8 cellular contexts compared by ENCODE assay signal in the genomic region with DNA sequence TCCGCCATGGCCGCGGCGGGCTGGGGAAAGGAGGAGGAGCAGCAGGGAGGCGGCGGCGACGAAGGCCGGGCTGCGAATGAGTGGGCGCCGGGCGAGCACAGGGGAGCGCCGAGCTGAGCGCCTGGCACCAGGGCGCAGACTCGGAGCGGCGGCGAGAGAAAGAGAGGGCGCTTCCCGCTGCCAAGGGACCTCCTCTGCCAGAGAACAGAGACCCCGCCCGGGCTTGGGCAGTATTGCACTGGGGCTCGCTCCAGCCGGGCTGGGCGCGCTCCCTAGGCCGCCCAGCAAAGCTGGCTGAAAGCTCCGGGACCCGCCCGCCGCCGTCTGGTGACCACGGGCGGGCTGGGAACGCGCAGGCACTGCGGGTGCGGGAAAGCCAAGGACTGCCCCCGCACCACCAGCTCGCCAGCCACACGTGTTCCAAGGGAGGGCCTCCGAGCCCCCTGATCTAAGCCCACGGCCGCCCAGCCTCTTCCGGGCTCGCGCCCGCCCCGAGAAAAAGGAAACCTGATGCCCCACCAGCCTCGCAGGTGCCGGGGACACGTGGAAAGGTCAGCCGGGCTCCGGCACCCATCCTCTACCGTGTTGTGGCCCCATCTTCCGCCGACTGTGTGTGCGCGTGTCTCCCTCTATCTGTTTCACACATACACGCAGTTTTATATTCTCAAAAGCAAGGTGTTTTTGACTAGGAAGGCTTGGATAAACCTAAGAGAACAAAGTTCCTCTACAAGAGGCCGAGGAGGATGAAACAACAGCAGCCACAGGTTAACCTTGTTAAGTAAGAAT. TPM values are rescaled to one million over a fixed set of nuclear protein-coding genes. Genes with fewer than 3 reads are reported as not detected.
DNase-seq lines count a peak whose midpoint lies in the region; ATAC-seq and TF ChIP-seq lines count a peak whose summit lies in the region.

A gene (minus strand): TSS at position 140 of the 786 bp plus-strand sequence. CDS start 132 bp downstream, at position 8.

- ATAC-seq in HG02763 (IDR thresholded peaks at IDR 0.05; ENCODE audit: unreplicated experiment) (peak; percentile 87), upper lobe of left lung (ENCODE audit: low FRiP score in 2 of 2) (peak; percentile 96 to 98)
- peak; percentile 83 for ATAC-seq in activated naive CD8-positive, alpha-beta T cell treated with anti-CD3 and anti-CD28 coated beads, Interleukin-2, amount 50 U/mL, for 24 hours

- H3K9me3 ChIP-seq in cardiac muscle cell (ENCODE audit: low read depth) (no peaks in the 10 kb centered on the region), upper lobe of left lung (no peaks in the 10 kb centered on the region)

- H3K4me1 ChIP-seq in cardiac muscle cell (ENCODE audit: low read depth) = peaks cover 27% of the 10 kb centered on the region
- H3K4me1 ChIP-seq in upper lobe of left lung = peaks cover 29 to 42% (median 33%) of the 10 kb centered on the region in 4 donors

- 0 to 2% methylated on average over 4 to 62 of the region's 64 CpGs for WGBS in upper lobe of left lung, 2 donors

- peaks cover 31% of the 10 kb centered on the region for H3K36me3 Mint-ChIP-seq in activated naive CD8-positive, alpha-beta T cell treated with anti-CD3 and anti-CD28 coated beads, Interleukin-2, amount 50 U/mL, for 24 hours (ENCODE audit: low read depth)

- DNase-seq in NCI-H1417 (lab: John Stamatoyannopoulos, UW) = peak; percentile 85 to 94 (median 91)
- peak; percentile 61 to 83 for DNase-seq in SW 1271 (lab: John Stamatoyannopoulos, UW)
- peak; percentile 94 for DNase-seq in activated naive CD8-positive, alpha-beta T cell treated with anti-CD3 and anti-CD28 coated beads, Interleukin-2, amount 50 U/mL, for 24 hours
- DNase-seq in cardiac muscle cell (ENCODE audit: low read depth in 1 of 2, low spot score in 1 of 2) = peak; percentile 95 to 97
- peak; percentile 88 to 99 (median 92) for DNase-seq in posterior cingulate gyrus
- peak; percentile 95 to 97 for DNase-seq in upper lobe of left lung

- peak; percentile 37 to 97 (median 84) for TF ChIP-seq POLR2A in upper lobe of left lung (IDR thresholded peaks at IDR 0.05)

- H3K4me3 ChIP-seq in cardiac muscle cell = peak within 1 kb of the TSS; percentile 93
- H3K4me3 ChIP-seq in upper lobe of left lung = peak within 1 kb of the TSS; percentile 70 to 97 (median 82)

- peak within 1 kb of the TSS; percentile 95 for H3K4me3 Mint-ChIP-seq in activated naive CD8-positive, alpha-beta T cell treated with anti-CD3 and anti-CD28 coated beads, Interleukin-2, amount 50 U/mL, for 24 hours

- peak; percentile 82 for TF ChIP-seq CTCF in GM12874 (IDR thresholded peaks at IDR 0.05; ENCODE audit: insufficient read depth, low read depth, low read length)
- TF ChIP-seq CTCF in cardiac muscle cell (IDR thresholded peaks at IDR 0.05; ENCODE audit: low read depth, low read length) = peak; percentile 59
- TF ChIP-seq CTCF in upper lobe of left lung (IDR thresholded peaks at IDR 0.05) = peak; percentile 85 to 98 (median 96)

- peak within 1 kb of the TSS; percentile 96 for H3K27ac Mint-ChIP-seq in activated naive CD8-positive, alpha-beta T cell treated with anti-CD3 and anti-CD28 coated beads, Interleukin-2, amount 50 U/mL, for 24 hours

- no peak for TF ChIP-seq EP300 in upper lobe of left lung (IDR thresholded peaks at IDR 0.05)

- H3K4me1 Mint-ChIP-seq in activated naive CD8-positive, alpha-beta T cell treated with anti-CD3 and anti-CD28 coated beads, Interleukin-2, amount 50 U/mL, for 24 hours = peaks cover 60% of the 10 kb centered on the region

- intact Hi-C loops in posterior cingulate gyrus (cut with DNase I) = loop anchor here (2.0 to 10.0 kb wide), 2 partner anchors 82 to 280 kb away; no protein-coding TSS in a partner anchor

- H3K9me3 Mint-ChIP-seq in activated naive CD8-positive, alpha-beta T cell treated with anti-CD3 and anti-CD28 coated beads, Interleukin-2, amount 50 U/mL, for 24 hours = no peaks in the 10 kb centered on the region

- H3K27ac ChIP-seq in cardiac muscle cell = peak within 1 kb of the TSS; percentile 89
- H3K27ac ChIP-seq in upper lobe of left lung = peak within 1 kb of the TSS; percentile 89 to 95 (median 90)

- H3K27me3 ChIP-seq in cardiac muscle cell (no peaks in the 10 kb centered on the region), upper lobe of left lung (no peaks in the 10 kb centered on the region)

- H3K36me3 ChIP-seq in cardiac muscle cell = no peaks in the 10 kb centered on the region
- H3K36me3 ChIP-seq in upper lobe of left lung = no peaks in the 10 kb centered on the region

- H3K27me3 Mint-ChIP-seq in activated naive CD8-positive, alpha-beta T cell treated with anti-CD3 and anti-CD28 coated beads, Interleukin-2, amount 50 U/mL, for 24 hours = no peaks in the 10 kb centered on the region

RNA-seq across cellular contexts. Expression of the gene that starts here (rescaled TPM):
- total RNA-seq in cardiac muscle cell = 15.8 and 22.2 TPM in 2 replicates
- 11.0 and 14.5 TPM in 2 replicates for polyA plus RNA-seq in cardiac muscle cell
- 100 to 1,000 TPM in 1 of 6 donors, 10 to 100 TPM in 5; 42.5 to 118 (median 51.5) TPM for total RNA-seq in upper lobe of left lung

Comparison
In these comparisons a context has a peak if more than half of its experiments do, and no peak if none do; other contexts are left out.
1. Peak in every context shown above with its lines: DNase-seq, ATAC-seq, H3K4me3 ChIP-seq and H3K27ac ChIP-seq.